In the genomic region with DNA sequence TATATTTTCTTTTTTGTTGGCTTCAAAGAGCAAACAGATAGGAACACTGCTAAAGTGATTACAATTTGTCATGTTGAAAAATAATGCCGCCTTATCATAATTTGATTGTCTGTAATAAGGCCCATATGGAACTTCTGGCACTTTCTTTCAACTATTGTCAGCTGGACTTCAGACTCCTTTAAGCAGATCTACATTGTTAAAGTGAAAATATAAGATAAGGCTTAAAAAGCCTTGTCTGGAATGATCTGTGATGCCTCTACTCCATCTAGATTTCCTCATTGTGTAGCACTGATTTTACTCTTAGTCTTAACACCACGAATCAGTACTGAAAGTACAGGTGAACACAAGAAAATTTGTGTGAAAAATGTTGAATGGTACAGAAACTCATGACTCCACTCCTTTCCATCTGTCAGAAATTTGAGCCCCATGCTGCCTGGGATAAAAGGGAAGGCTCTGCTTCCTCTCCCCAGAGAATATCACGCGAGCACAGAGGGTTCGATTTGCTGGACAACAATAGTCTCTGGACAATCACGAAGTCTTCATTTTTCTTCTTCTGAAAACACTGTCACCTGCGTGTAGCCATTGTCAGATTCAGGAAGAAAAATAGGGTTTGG, we compare ENCODE assay signal across 33 cellular contexts. TPM values are rescaled to one million over a fixed set of nuclear protein-coding genes. Genes with fewer than 3 reads are reported as not detected.
DNase-seq lines count a peak whose midpoint lies in the region; ATAC-seq and TF ChIP-seq lines count a peak whose summit lies in the region.
"Had no signal": no experiment of that assay in that cellular context is flagged by ENCODE, and none has a peak within 500 bp of the region (broad histone marks: within the 10 kb centered on the region; RNA-seq: fewer than 3 reads in every experiment).

No MANE protein-coding gene starts in this region.

- H4K20me1 ChIP-seq in GM23248 (ENCODE audit: insufficient read depth): no peaks in the 10 kb centered on the region

- H3K9ac ChIP-seq in GM23248: no peak overlapping the region

- no peak overlapping the region for H3K4me3 Mint-ChIP-seq in nephron
- H3K4me3 Mint-ChIP-seq in naive thymus-derived CD8-positive, alpha-beta T cell: no peak overlapping the region
- H3K4me3 Mint-ChIP-seq: activated CD4-positive, alpha-beta T cell treated with anti-CD3 and anti-CD28 coated beads, Interleukin-2, amount 10 ng/mL, durations not matched to agents 7 days and 5 days; activated naive CD4-positive, alpha-beta T cell treated with anti-CD3 and anti-CD28 coated beads for 36 hours; activated T-cell treated with anti-CD3 and anti-CD28 coated beads, Interleukin-2, amount 50 U/mL, for 72 hours; dendritic cell treated with granulocyte-macrophage colony-stimulating factor and Interleukin-4, amounts not matched to agents 40 ng/mL and 50 ng/mL, for 4 days; memory B cell; naive B cell; T-helper 2 cell treated with Interferon-gamma antibody and Interleukin-4, amounts not matched to agents 5 μg/mL and 100 μg/mL, for 36 hours had no signal

- no peak for TF ChIP-seq CTCF in nephron (IDR thresholded peaks at IDR 0.05; ENCODE audit: unreplicated experiment in 3 of 3)

- no peaks in the 10 kb centered on the region for H3K79me2 ChIP-seq in GM23248 (ENCODE audit: insufficient read depth)

- H3K36me3 Mint-ChIP-seq in nephron (ENCODE audit: low read depth): no peaks in the 10 kb centered on the region
- H3K36me3 Mint-ChIP-seq in naive thymus-derived CD8-positive, alpha-beta T cell: no peaks in the 10 kb centered on the region
- H3K36me3 Mint-ChIP-seq: memory B cell, naive B cell had no signal

- 42% methylated on average over 7 of the region's 7 CpGs for WGBS in GM23248 (ENCODE audit: low coverage in 1 of 2, low lambda C conversion rate in 2 of 2, missing lambda C conversion rate in 2 of 2), 2 experiments

- H2AFZ ChIP-seq in GM23248: peak overlapping the region; percentile 56

- H3K4me2 ChIP-seq in GM23248 (ENCODE audit: unreplicated experiment): peak overlapping the region; percentile 11

- peak overlapping the region; percentile 25; the same call in 1 of the 2 replicates for H3K4me3 ChIP-seq in GM23248
- H3K4me3 ChIP-seq: cardiac muscle cell, pancreas, thyroid gland had no signal

- in situ Hi-C loops in GM23248 (cut with MboI): no loop called here

- H3K4me1 Mint-ChIP-seq in nephron: peaks cover 22% of the 10 kb centered on the region
- peaks cover 0 to 11% (median under 1%) of the 10 kb centered on the region in 4 donors for H3K4me1 Mint-ChIP-seq in naive thymus-derived CD8-positive, alpha-beta T cell

- H3F3A ChIP-seq in GM23248 (ENCODE audit: insufficient read depth): peaks cover 11% of the 10 kb centered on the region; the same call in 1 of the 2 replicates

- H3K27ac Mint-ChIP-seq in nephron: peak overlapping the region; percentile 19 to 85 (median 73)
- H3K27ac Mint-ChIP-seq in naive thymus-derived CD8-positive, alpha-beta T cell: no peak overlapping the region
- H3K27ac Mint-ChIP-seq: activated CD4-positive, alpha-beta T cell treated with anti-CD3 and anti-CD28 coated beads, Interleukin-2, amount 10 ng/mL, durations not matched to agents 7 days and 5 days; activated naive CD4-positive, alpha-beta T cell treated with anti-CD3 and anti-CD28 coated beads for 36 hours; activated T-cell treated with anti-CD3 and anti-CD28 coated beads, Interleukin-2, amount 50 U/mL, for 72 hours; dendritic cell treated with granulocyte-macrophage colony-stimulating factor and Interleukin-4, amounts not matched to agents 40 ng/mL and 50 ng/mL, for 4 days; memory B cell; naive B cell; T-helper 2 cell treated with Interferon-gamma antibody and Interleukin-4, amounts not matched to agents 5 μg/mL and 100 μg/mL, for 36 hours had no signal

- no peaks in the 10 kb centered on the region for H3K9me2 ChIP-seq in GM23248 (ENCODE audit: insufficient read depth)

- no peaks in the 10 kb centered on the region for H3K27me3 ChIP-seq in GM23248 (replicated peaks; ENCODE audit: insufficient read depth)
- H3K27me3 ChIP-seq: cardiac muscle cell, pancreas, thyroid gland had no signal

- intact Hi-C loops in posterior vena cava (cut with DNase I): no loop called here

- DNase-seq in GM23248 (peak; percentile 14), NCI-H2171 treated with DMSO at 0.1 percent for 48 hours (lab: John Stamatoyannopoulos, UW) (peak; percentile 88), SW 1271 (lab: John Stamatoyannopoulos, UW) (no peak), SIG-M5 (lab: John Stamatoyannopoulos, UW) (no peak), posterior vena cava (ENCODE audit: low spot score) (no peak)
- DNase-seq in naive thymus-derived CD8-positive, alpha-beta T cell: no peak
- DNase-seq: activated CD4-positive, alpha-beta T cell treated with anti-CD3 and anti-CD28 coated beads, Interleukin-2, amount 10 ng/mL, durations not matched to agents 7 days and 5 days; activated naive CD4-positive, alpha-beta T cell treated with anti-CD3 and anti-CD28 coated beads for 36 hours; activated T-cell treated with anti-CD3 and anti-CD28 coated beads, Interleukin-2, amount 50 U/mL, for 72 hours; anterior cingulate cortex; C1 segment of cervical spinal cord; naive B cell; NCI-H1092 treated with DMSO at 0.1 percent for 48 hours; NCI-H2029; NCI-H510A treated with DMSO at 0.1 percent for 48 hours; pancreas; right cardiac atrium; stimulated activated CD4-positive, alpha-beta T cell treated with anti-CD3 and anti-CD28 coated beads, Interleukin-12 subunit alpha, Interleukin-12 subunit beta, amount 100 ng/mL, for 4 hours; stimulated activated CD4-positive, alpha-beta T cell treated with anti-CD3 and anti-CD28 coated beads, Interleukin-4, amount 100 ng/mL, for 24 hours; stimulated activated naive CD4-positive, alpha-beta T cell; thyroid gland; WERI-Rb-1 had no signal

- H3K36me3 ChIP-seq in GM23248 (ENCODE audit: low read depth): no peaks in the 10 kb centered on the region
- H3K36me3 ChIP-seq: cardiac muscle cell, pancreas, thyroid gland, WERI-Rb-1 had no signal

- ATAC-seq in naive thymus-derived CD8-positive, alpha-beta T cell: no peak
- ATAC-seq: activated T-cell treated with anti-CD3 and anti-CD28 coated beads, Interleukin-2, amount 50 U/mL, for 72 hours; HCT116; pancreas; right cardiac atrium had no signal

- H3K9me3 ChIP-seq in GM23248 (ENCODE audit: low read depth): no peaks in the 10 kb centered on the region
- H3K9me3 ChIP-seq: pancreas, thyroid gland had no signal

- peak overlapping the region; percentile 2; the same call in 1 of the 2 replicates for H3K27ac ChIP-seq in GM23248
- H3K27ac ChIP-seq in cingulate gyrus (ENCODE audit: low read depth, low read length): peak overlapping the region; percentile 20
- H3K27ac ChIP-seq: cardiac muscle cell, pancreas, thyroid gland, WERI-Rb-1 had no signal

- no peaks in the 10 kb centered on the region for H3K4me1 ChIP-seq in GM23248 (ENCODE audit: insufficient read depth)
- H3K4me1 ChIP-seq: pancreas, thyroid gland had no signal

- no peaks in the 10 kb centered on the region for H3K9me3 Mint-ChIP-seq in nephron
- no peaks in the 10 kb centered on the region for H3K9me3 Mint-ChIP-seq in naive thymus-derived CD8-positive, alpha-beta T cell
- H3K9me3 Mint-ChIP-seq: activated CD4-positive, alpha-beta T cell treated with anti-CD3 and anti-CD28 coated beads, Interleukin-2, amount 10 ng/mL, durations not matched to agents 7 days and 5 days; activated naive CD4-positive, alpha-beta T cell treated with anti-CD3 and anti-CD28 coated beads for 36 hours; activated T-cell treated with anti-CD3 and anti-CD28 coated beads, Interleukin-2, amount 50 U/mL, for 72 hours; dendritic cell treated with granulocyte-macrophage colony-stimulating factor and Interleukin-4, amounts not matched to agents 40 ng/mL and 50 ng/mL, for 4 days; memory B cell; naive B cell; T-helper 2 cell treated with Interferon-gamma antibody and Interleukin-4, amounts not matched to agents 5 μg/mL and 100 μg/mL, for 36 hours had no signal

- POLR2A ChIA-PET in naive thymus-derived CD8-positive, alpha-beta T cell (lab: Charles Lee): no interaction called here

- H3K27me3 Mint-ChIP-seq in nephron (ENCODE audit: low read depth): no peaks in the 10 kb centered on the region
- peaks cover 0 to 6% (median 0%) of the 10 kb centered on the region in 5 donors for H3K27me3 Mint-ChIP-seq in naive thymus-derived CD8-positive, alpha-beta T cell
- H3K27me3 Mint-ChIP-seq: dendritic cell treated with granulocyte-macrophage colony-stimulating factor and Interleukin-4, amounts not matched to agents 40 ng/mL and 50 ng/mL, for 4 days; memory B cell had no signal

RNA-seq across cellular contexts. Expression of gene BCAS1, which starts 56.0 kb away (rescaled TPM):
- not detected in 2 replicates for total RNA-seq in GM23248 (2014; rRNA removed; shearing (Covaris generic))
- 0.38 and 0.41 TPM in 2 replicates for polyA plus RNA-seq in GM23248 (2016; fragmentation: Nextera tagmentation; extraction: Ambion mirVana)
- not detected for total RNA-seq in naive thymus-derived CD8-positive, alpha-beta T cell
- polyA plus RNA-seq in naive thymus-derived CD8-positive, alpha-beta T cell: not detected
- 1 to 10 TPM in 1 of 2 donors, under 1 TPM in 1; 0.86 to 1.8 TPM for total RNA-seq in posterior vena cava
- total RNA-seq: activated T-cell treated with anti-CD3 and anti-CD28 coated beads, Interleukin-2, amount 50 U/mL, for 72 hours; cardiac muscle cell; Daoy; RPMI7951; SK-MEL-5 had no signal
- polyA plus RNA-seq: cardiac muscle cell, fibroblast of lung had no signal

Comparison
In these comparisons a context has a peak if more than half of its experiments do, and no peak if none do; other contexts are left out.
1. DNase-seq: peak in GM23248 (single experiment) and NCI-H2171 treated with DMSO at 0.1 percent for 48 hours (single experiment); none in naive thymus-derived CD8-positive, alpha-beta T cell (0 of 10), SW 1271 (0 of 2), SIG-M5 (single experiment) and posterior vena cava (single experiment).
2. H3K27ac Mint-ChIP-seq: peak in nephron (3 of 3); none in naive thymus-derived CD8-positive, alpha-beta T cell (0 of 10).